Comparison of ENCODE assay signal across 1 cellular context in genomic region chr1:3536796-3537195, GRCh38.
A peak's percentile ranks its signal among the peaks of the same experiment; 100 is the strongest.
TF ChIP-seq lines count a peak whose summit lies in the region.

No MANE protein-coding gene starts in this region.

TF ChIP-seq in HepG2, 621 proteins besides CTCF, POLR2A, EP300 and RAD21 (continued from another document):
- TF ChIP-seq THAP9 (CRISPR knock-in tag; IDR thresholded peaks at IDR 0.05; ENCODE audit: borderline replicate concordance) (no peak), RBM22 (optimal IDR thresholded peaks at IDR 0.05; ENCODE audit: low read length) (peak; percentile 13), POLR2G (IDR thresholded peaks at IDR 0.05; ENCODE audit: low read depth, low read length) (peak; percentile 18), ZNF644 (CRISPR knock-in tag; IDR thresholded peaks at IDR 0.05; ENCODE audit: low read depth) (no peak), NFYB (CRISPR knock-in tag; IDR thresholded peaks at IDR 0.05) (no peak), ZNF276 (CRISPR knock-in tag; IDR thresholded peaks at IDR 0.05; ENCODE audit: low read depth) (no peak), AGO2 (optimal IDR thresholded peaks at IDR 0.05; ENCODE audit: low read depth, low read length) (peak; percentile 93), GPN1 (CRISPR knock-in tag; IDR thresholded peaks at IDR 0.05; ENCODE audit: borderline replicate concordance) (no peak), BATF2 (CRISPR knock-in tag; IDR thresholded peaks at IDR 0.05) (no peak), ZNF230 (CRISPR knock-in tag; IDR thresholded peaks at IDR 0.05) (no peak), HNRNPH1 (optimal IDR thresholded peaks at IDR 0.05; ENCODE audit: low read depth, low read length) (peak; percentile 10), TRAFD1 (CRISPR knock-in tag; IDR thresholded peaks at IDR 0.05; ENCODE audit: borderline replicate concordance) (no peak), AGO1 (IDR thresholded peaks at IDR 0.05; ENCODE audit: low read depth, low read length, poor library complexity, severe bottlenecking) (peak; percentile 98)
